ENCODE assay signal across 1 cellular context in the genomic region with DNA sequence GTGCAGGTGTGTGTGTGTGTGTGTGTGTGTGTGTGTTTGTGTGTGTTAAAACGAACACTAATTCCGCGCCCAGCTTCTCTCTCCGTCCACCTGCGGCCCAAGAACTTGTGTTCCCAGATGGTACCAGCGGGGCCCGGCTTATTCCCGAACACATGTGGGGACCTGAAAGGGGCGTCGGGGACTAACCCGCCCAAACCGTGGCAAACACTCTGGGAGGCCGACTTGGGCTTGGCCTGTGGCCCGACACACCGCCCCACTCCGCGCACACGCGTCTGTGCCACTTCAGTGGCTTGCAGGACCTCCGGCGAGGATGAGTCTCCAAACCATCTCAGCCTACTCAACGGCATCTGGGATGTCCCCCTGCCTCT.
TF ChIP-seq lines count a peak whose summit lies in the region.

No MANE protein-coding gene starts in this region.

TF ChIP-seq in GM12878, 131 proteins besides CTCF, POLR2A, EP300 and RAD21 (continued from another document):
- TF ChIP-seq ZBED1 (IDR thresholded peaks at IDR 0.05; ENCODE audit: borderline replicate concordance) (no peak), NBN (IDR thresholded peaks at IDR 0.05) (no peak), RFX5 (IDR thresholded peaks at IDR 0.05; ENCODE audit: low read depth, low read length) (no peak)
